In genomic region chr10:44660271-44660670, GRCh38 we compare ENCODE assay signal across 13 cellular contexts.
"Had no signal": no experiment of that assay in that cellular context is flagged by ENCODE, and none has a peak within 500 bp of the region (broad histone marks: within the 10 kb centered on the region; RNA-seq: fewer than 3 reads in every experiment).

No MANE protein-coding gene starts in this region.

- DNase-seq: activated CD4-positive, alpha-beta T cell treated with anti-CD3 and anti-CD28 coated beads, Interleukin-2, amount 10 ng/mL, durations not matched to agents 7 days and 5 days; activated CD8-positive, alpha-beta memory T cell treated with anti-CD3 and anti-CD28 coated beads for 24 hours; aorta; endodermal cell; erythroblast; heart left ventricle; naive B cell; ovary; T-cell; T-helper 9 cell had no signal

- ATAC-seq: heart left ventricle; left lobe of liver; sciatic nerve; stimulated activated effector memory CD8-positive, alpha-beta T cell treated with anti-CD3 and anti-CD28 coated beads, Interleukin-12 subunit alpha, Interleukin-12 subunit beta, amount 100 ng/mL, for 72 hours; T-cell had no signal
